ENCODE assay signal across 9 cellular contexts in genomic region chr3:114879059-114880031, GRCh38.
A peak's percentile ranks its signal among the peaks of the same experiment; 100 is the strongest.
DNase-seq lines count a peak whose midpoint lies in the region; ATAC-seq and TF ChIP-seq lines count a peak whose summit lies in the region.
"Had no signal": no experiment of that assay in that cellular context is flagged by ENCODE, and none has a peak within 500 bp of the region (broad histone marks: within the 10 kb centered on the region; RNA-seq: fewer than 3 reads in every experiment).

No MANE protein-coding gene starts in this region.

- peaks cover 19% of the 10 kb centered on the region for H3K4me1 Mint-ChIP-seq in activated naive CD8-positive, alpha-beta T cell treated with anti-CD3 and anti-CD28 coated beads, Interleukin-2, amount 50 U/mL, for 24 hours
- H3K4me1 Mint-ChIP-seq in activated naive CD8-positive, alpha-beta T cell treated with anti-CD3 and anti-CD28 coated beads for 36 hours, result peaks cover 17% of the 10 kb centered on the region
- H3K4me1 Mint-ChIP-seq in activated T-helper 1 cell treated with anti-CD3 and anti-CD28 coated beads, Interleukin-12 subunit alpha, Interleukin-12 subunit beta, Interleukin-2, Interleukin-4 antibody, amounts not matched to agents 30 ng/mL and 10 ng/mL and 1 ng/mL, durations not matched to agents 14 hours and 24 hours and 36 hours (ENCODE audit: low read depth), result peaks cover 6% of the 10 kb centered on the region

- peak overlapping the region; percentile 9 for H3K4me3 ChIP-seq in fibroblast of mammary gland (ENCODE audit: control insufficient read depth, low read depth, low read length)
- H3K4me3 ChIP-seq: BLaER1 had no signal

- TF ChIP-seq CTCF in fibroblast of mammary gland (conservative IDR thresholded peaks at IDR 0.05; ENCODE audit: control insufficient read depth, insufficient read depth, low read depth, low read length), result no peak

- no peaks in the 10 kb centered on the region for H3K9me3 Mint-ChIP-seq in activated naive CD8-positive, alpha-beta T cell treated with anti-CD3 and anti-CD28 coated beads, Interleukin-2, amount 50 U/mL, for 24 hours
- H3K9me3 Mint-ChIP-seq in activated naive CD8-positive, alpha-beta T cell treated with anti-CD3 and anti-CD28 coated beads for 36 hours, result no peaks in the 10 kb centered on the region
- H3K9me3 Mint-ChIP-seq in activated T-helper 1 cell treated with anti-CD3 and anti-CD28 coated beads, Interleukin-12 subunit alpha, Interleukin-12 subunit beta, Interleukin-2, Interleukin-4 antibody, amounts not matched to agents 30 ng/mL and 10 ng/mL and 1 ng/mL, durations not matched to agents 14 hours and 24 hours and 36 hours, result no peaks in the 10 kb centered on the region

- H3K36me3 Mint-ChIP-seq in activated naive CD8-positive, alpha-beta T cell treated with anti-CD3 and anti-CD28 coated beads, Interleukin-2, amount 50 U/mL, for 24 hours (ENCODE audit: low read depth), result peaks cover 2% of the 10 kb centered on the region
- H3K36me3 Mint-ChIP-seq in activated naive CD8-positive, alpha-beta T cell treated with anti-CD3 and anti-CD28 coated beads for 36 hours, result peaks cover 3% of the 10 kb centered on the region
- H3K36me3 Mint-ChIP-seq in activated T-helper 1 cell treated with anti-CD3 and anti-CD28 coated beads, Interleukin-12 subunit alpha, Interleukin-12 subunit beta, Interleukin-2, Interleukin-4 antibody, amounts not matched to agents 30 ng/mL and 10 ng/mL and 1 ng/mL, durations not matched to agents 14 hours and 24 hours and 36 hours (ENCODE audit: low read depth), result no peaks in the 10 kb centered on the region

- ATAC-seq in activated naive CD8-positive, alpha-beta T cell treated with anti-CD3 and anti-CD28 coated beads, Interleukin-2, amount 50 U/mL, for 24 hours, result peak; percentile 33
- peak; percentile 86 for ATAC-seq in HG03025 (IDR thresholded peaks at IDR 0.05; ENCODE audit: low FRiP score, unreplicated experiment)

- intact Hi-C loops in activated T-helper 1 cell treated with anti-CD3 and anti-CD28 coated beads, Interleukin-12 subunit alpha, Interleukin-12 subunit beta, Interleukin-2, Interleukin-4 antibody, amounts not matched to agents 30 ng/mL and 10 ng/mL and 1 ng/mL, durations not matched to agents 14 hours and 24 hours and 36 hours (cut with micrococcal nuclease), result no loop called here

- H3K27me3 Mint-ChIP-seq in activated naive CD8-positive, alpha-beta T cell treated with anti-CD3 and anti-CD28 coated beads, Interleukin-2, amount 50 U/mL, for 24 hours, result no peaks in the 10 kb centered on the region
- no peaks in the 10 kb centered on the region for H3K27me3 Mint-ChIP-seq in activated naive CD8-positive, alpha-beta T cell treated with anti-CD3 and anti-CD28 coated beads for 36 hours
- H3K27me3 Mint-ChIP-seq in activated T-helper 1 cell treated with anti-CD3 and anti-CD28 coated beads, Interleukin-12 subunit alpha, Interleukin-12 subunit beta, Interleukin-2, Interleukin-4 antibody, amounts not matched to agents 30 ng/mL and 10 ng/mL and 1 ng/mL, durations not matched to agents 14 hours and 24 hours and 36 hours (ENCODE audit: insufficient read depth), result no peaks in the 10 kb centered on the region

- H3K27ac Mint-ChIP-seq in activated naive CD8-positive, alpha-beta T cell treated with anti-CD3 and anti-CD28 coated beads, Interleukin-2, amount 50 U/mL, for 24 hours, result no peak overlapping the region
- H3K27ac Mint-ChIP-seq in activated naive CD8-positive, alpha-beta T cell treated with anti-CD3 and anti-CD28 coated beads for 36 hours, result no peak overlapping the region
- no peak overlapping the region for H3K27ac Mint-ChIP-seq in activated T-helper 1 cell treated with anti-CD3 and anti-CD28 coated beads, Interleukin-12 subunit alpha, Interleukin-12 subunit beta, Interleukin-2, Interleukin-4 antibody, amounts not matched to agents 30 ng/mL and 10 ng/mL and 1 ng/mL, durations not matched to agents 14 hours and 24 hours and 36 hours

- DNase-seq in activated naive CD8-positive, alpha-beta T cell treated with anti-CD3 and anti-CD28 coated beads, Interleukin-2, amount 50 U/mL, for 24 hours, result no peak
- no peak for DNase-seq in activated naive CD8-positive, alpha-beta T cell treated with anti-CD3 and anti-CD28 coated beads for 36 hours
- DNase-seq in NCI-H2196 (lab: John Stamatoyannopoulos, UW; ENCODE audit: unreplicated experiment) (peak; percentile 91), fibroblast of mammary gland (ENCODE audit: low read depth) (peak; percentile 84), HuH-7 (ENCODE audit: low spot score) (no peak), putamen (ENCODE audit: low spot score) (no peak)
- DNase-seq in activated T-helper 1 cell treated with anti-CD3 and anti-CD28 coated beads, Interleukin-12 subunit alpha, Interleukin-12 subunit beta, Interleukin-2, Interleukin-4 antibody, amounts not matched to agents 30 ng/mL and 10 ng/mL and 1 ng/mL, durations not matched to agents 14 hours and 24 hours and 36 hours (ENCODE audit: low spot score), result no peak

- H3K4me3 Mint-ChIP-seq in activated naive CD8-positive, alpha-beta T cell treated with anti-CD3 and anti-CD28 coated beads, Interleukin-2, amount 50 U/mL, for 24 hours, result no peak overlapping the region
- no peak overlapping the region for H3K4me3 Mint-ChIP-seq in activated naive CD8-positive, alpha-beta T cell treated with anti-CD3 and anti-CD28 coated beads for 36 hours
- H3K4me3 Mint-ChIP-seq in activated T-helper 1 cell treated with anti-CD3 and anti-CD28 coated beads, Interleukin-12 subunit alpha, Interleukin-12 subunit beta, Interleukin-2, Interleukin-4 antibody, amounts not matched to agents 30 ng/mL and 10 ng/mL and 1 ng/mL, durations not matched to agents 14 hours and 24 hours and 36 hours, result no peak overlapping the region

Comparison
In these comparisons a context has a peak if more than half of its experiments do, and no peak if none do; other contexts are left out.
1. DNase-seq: peak in NCI-H2196 (single experiment) and fibroblast of mammary gland (single experiment); none in activated naive CD8-positive, alpha-beta T cell treated with anti-CD3 and anti-CD28 coated beads, Interleukin-2, amount 50 U/mL, for 24 hours (single experiment), activated naive CD8-positive, alpha-beta T cell treated with anti-CD3 and anti-CD28 coated beads for 36 hours (single experiment), activated T-helper 1 cell treated with anti-CD3 and anti-CD28 coated beads, Interleukin-12 subunit alpha, Interleukin-12 subunit beta, Interleukin-2, Interleukin-4 antibody, amounts not matched to agents 30 ng/mL and 10 ng/mL and 1 ng/mL, durations not matched to agents 14 hours and 24 hours and 36 hours (single experiment), HuH-7 (single experiment) and putamen (single experiment).